Comparison of ENCODE assay signal across 1 cellular context in the genomic region with DNA sequence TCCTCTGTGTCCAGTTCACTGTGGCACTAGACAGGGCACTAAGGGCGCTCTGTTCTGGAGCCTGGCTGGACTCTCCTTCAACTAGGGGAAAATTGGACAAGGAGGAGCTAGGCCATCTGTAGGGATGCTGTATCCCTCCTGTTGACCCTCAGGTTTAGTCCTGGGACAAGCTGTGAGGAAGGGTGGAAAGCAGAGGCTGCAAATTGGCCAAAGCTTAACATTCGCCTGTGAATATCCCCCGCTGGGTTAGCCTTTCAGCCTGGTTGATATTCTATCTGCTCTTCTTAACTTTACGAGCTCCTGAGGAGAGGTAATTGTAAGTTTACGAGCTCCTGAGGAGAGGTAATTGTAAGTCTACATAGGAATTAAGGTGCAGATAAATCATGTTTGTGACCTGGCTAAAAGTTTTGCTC.
TF ChIP-seq lines count a peak whose summit lies in the region.

No MANE protein-coding gene starts in this region.

TF ChIP-seq in HEK293, 187 proteins besides CTCF, POLR2A, EP300 and RAD21 (continued from another document and continues in another):
- TF ChIP-seq, protein P1, sequence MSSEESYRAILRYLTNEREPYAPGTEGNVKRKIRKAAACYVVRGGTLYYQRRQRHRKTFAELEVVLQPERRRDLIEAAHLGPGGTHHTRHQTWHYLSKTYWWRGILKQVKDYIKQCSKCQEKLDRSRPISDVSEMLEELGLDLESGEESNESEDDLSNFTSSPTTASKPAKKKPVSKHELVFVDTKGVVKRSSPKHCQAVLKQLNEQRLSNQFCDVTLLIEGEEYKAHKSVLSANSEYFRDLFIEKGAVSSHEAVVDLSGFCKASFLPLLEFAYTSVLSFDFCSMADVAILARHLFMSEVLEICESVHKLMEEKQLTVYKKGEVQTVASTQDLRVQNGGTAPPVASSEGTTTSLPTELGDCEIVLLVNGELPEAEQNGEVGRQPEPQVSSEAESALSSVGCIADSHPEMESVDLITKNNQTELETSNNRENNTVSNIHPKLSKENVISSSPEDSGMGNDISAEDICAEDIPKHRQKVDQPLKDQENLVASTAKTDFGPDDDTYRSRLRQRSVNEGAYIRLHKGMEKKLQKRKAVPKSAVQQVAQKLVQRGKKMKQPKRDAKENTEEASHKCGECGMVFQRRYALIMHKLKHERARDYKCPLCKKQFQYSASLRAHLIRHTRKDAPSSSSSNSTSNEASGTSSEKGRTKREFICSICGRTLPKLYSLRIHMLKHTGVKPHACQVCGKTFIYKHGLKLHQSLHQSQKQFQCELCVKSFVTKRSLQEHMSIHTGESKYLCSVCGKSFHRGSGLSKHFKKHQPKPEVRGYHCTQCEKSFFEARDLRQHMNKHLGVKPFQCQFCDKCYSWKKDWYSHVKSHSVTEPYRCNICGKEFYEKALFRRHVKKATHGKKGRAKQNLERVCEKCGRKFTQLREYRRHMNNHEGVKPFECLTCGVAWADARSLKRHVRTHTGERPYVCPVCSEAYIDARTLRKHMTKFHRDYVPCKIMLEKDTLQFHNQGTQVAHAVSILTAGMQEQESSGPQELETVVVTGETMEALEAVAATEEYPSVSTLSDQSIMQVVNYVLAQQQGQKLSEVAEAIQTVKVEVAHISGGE (tag by site-specific recombination; conservative IDR thresholded peaks at IDR 0.05; ENCODE audit: low read depth), result no peak
- TF ChIP-seq ZNF23 (tag by site-specific recombination; IDR thresholded peaks at IDR 0.05; ENCODE audit: borderline replicate concordance) (no peak), ZNF549 (tag by site-specific recombination; IDR thresholded peaks at IDR 0.05) (no peak), OVOL3 (tag by site-specific recombination; IDR thresholded peaks at IDR 0.05) (peak; percentile 92), ZNF223 (tag by site-specific recombination; IDR thresholded peaks at IDR 0.05) (no peak), IKZF3 (tag by site-specific recombination; IDR thresholded peaks at IDR 0.05) (peak; percentile 100), ZSCAN30 (tag by site-specific recombination; IDR thresholded peaks at IDR 0.05) (peak; percentile 84; the same call in 1 of the 2 replicates), PRDM1 (tag by site-specific recombination; IDR thresholded peaks at IDR 0.05) (no peak), ZNF510 (tag by site-specific recombination; IDR thresholded peaks at IDR 0.05; ENCODE audit: insufficient replicate concordance) (no peak), ZNF433 (tag by site-specific recombination; IDR thresholded peaks at IDR 0.05; ENCODE audit: low read depth) (no peak), ZNF350 (tag by site-specific recombination; IDR thresholded peaks at IDR 0.05) (no peak), ZNF10 (tag by site-specific recombination; IDR thresholded peaks at IDR 0.05) (peak; percentile 67), KLF16 (tag by site-specific recombination; IDR thresholded peaks at IDR 0.05) (no peak), ZNF830 (tag by site-specific recombination; IDR thresholded peaks at IDR 0.05; ENCODE audit: low read depth) (no peak), ZNF558 (tag by site-specific recombination; IDR thresholded peaks at IDR 0.05) (no peak), GFI1B (tag by site-specific recombination; IDR thresholded peaks at IDR 0.05) (peak; percentile 86), TRIM28 (IDR thresholded peaks at IDR 0.05; ENCODE audit: borderline replicate concordance, low read length) (peak; percentile 48; the same call in 1 of the 2 replicates), ZBTB7A (tag by site-specific recombination; IDR thresholded peaks at IDR 0.05; ENCODE audit: low read depth) (no peak), GLIS2 (tag by site-specific recombination; IDR thresholded peaks at IDR 0.05) (no peak; the same call in 1 of the 2 replicates), ZNF596 (tag by site-specific recombination; IDR thresholded peaks at IDR 0.05) (peak; percentile 75), ZNF132 (tag by site-specific recombination; IDR thresholded peaks at IDR 0.05; ENCODE audit: borderline replicate concordance) (no peak), ZNF324 (tag by site-specific recombination; IDR thresholded peaks at IDR 0.05) (no peak), ZFHX2 (tag by site-specific recombination; conservative IDR thresholded peaks at IDR 0.05) (no peak), ZNF394 (tag by site-specific recombination; IDR thresholded peaks at IDR 0.05; ENCODE audit: borderline replicate concordance) (no peak; the same call in 1 of the 2 replicates), SCRT1 (tag by site-specific recombination; IDR thresholded peaks at IDR 0.05; ENCODE audit: borderline replicate concordance) (no peak), ZBTB8A (tag by site-specific recombination; IDR thresholded peaks at IDR 0.05) (peak; percentile 69), ZNF248 (tag by site-specific recombination; IDR thresholded peaks at IDR 0.05) (no peak), ZBTB20 (tag by site-specific recombination; IDR thresholded peaks at IDR 0.05) (no peak), ZNF843 (tag by site-specific recombination; IDR thresholded peaks at IDR 0.05) (peak; percentile 99), ZNF555 (tag by site-specific recombination; conservative IDR thresholded peaks at IDR 0.05) (no peak), ZNF670 (tag by site-specific recombination; IDR thresholded peaks at IDR 0.05; ENCODE audit: low read depth) (no peak), WT1 (tag by site-specific recombination; IDR thresholded peaks at IDR 0.05) (peak; percentile 97), SP3 (tag by site-specific recombination; IDR thresholded peaks at IDR 0.05) (no peak), ZNF239 (tag by site-specific recombination; IDR thresholded peaks at IDR 0.05) (no peak), PRDM4 (tag by site-specific recombination; IDR thresholded peaks at IDR 0.05) (peak; percentile 86)
- TF ChIP-seq, protein P2, sequence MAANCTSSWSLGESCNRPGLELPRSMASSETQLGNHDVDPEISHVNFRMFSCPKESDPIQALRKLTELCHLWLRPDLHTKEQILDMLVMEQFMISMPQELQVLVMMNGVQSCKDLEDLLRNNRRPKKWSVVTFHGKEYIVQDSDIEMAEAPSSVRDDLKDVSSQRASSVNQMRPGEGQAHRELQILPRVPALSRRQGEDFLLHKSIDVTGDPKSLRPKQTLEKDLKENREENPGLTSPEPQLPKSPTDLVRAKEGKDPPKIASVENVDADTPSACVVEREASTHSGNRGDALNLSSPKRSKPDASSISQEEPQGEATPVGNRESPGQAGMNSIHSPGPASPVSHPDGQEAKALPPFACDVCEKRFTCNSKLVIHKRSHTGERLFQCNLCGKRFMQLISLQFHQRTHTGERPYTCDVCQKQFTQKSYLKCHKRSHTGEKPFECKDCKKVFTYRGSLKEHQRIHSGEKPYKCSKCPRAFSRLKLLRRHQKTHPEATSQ (tag by site-specific recombination; IDR thresholded peaks at IDR 0.05), result no peak
- TF ChIP-seq, protein P3, sequence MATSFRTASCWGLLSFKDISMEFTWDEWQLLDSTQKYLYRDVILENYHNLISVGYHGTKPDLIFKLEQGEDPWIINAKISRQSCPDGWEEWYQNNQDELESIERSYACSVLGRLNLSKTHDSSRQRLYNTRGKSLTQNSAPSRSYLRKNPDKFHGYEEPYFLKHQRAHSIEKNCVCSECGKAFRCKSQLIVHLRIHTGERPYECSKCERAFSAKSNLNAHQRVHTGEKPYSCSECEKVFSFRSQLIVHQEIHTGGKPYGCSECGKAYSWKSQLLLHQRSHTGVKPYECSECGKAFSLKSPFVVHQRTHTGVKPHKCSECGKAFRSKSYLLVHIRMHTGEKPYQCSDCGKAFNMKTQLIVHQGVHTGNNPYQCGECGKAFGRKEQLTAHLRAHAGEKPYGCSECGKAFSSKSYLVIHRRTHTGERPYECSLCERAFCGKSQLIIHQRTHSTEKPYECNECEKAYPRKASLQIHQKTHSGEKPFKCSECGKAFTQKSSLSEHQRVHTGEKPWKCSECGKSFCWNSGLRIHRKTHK (tag by site-specific recombination; IDR thresholded peaks at IDR 0.05), result no peak
- TF ChIP-seq, protein P4, sequence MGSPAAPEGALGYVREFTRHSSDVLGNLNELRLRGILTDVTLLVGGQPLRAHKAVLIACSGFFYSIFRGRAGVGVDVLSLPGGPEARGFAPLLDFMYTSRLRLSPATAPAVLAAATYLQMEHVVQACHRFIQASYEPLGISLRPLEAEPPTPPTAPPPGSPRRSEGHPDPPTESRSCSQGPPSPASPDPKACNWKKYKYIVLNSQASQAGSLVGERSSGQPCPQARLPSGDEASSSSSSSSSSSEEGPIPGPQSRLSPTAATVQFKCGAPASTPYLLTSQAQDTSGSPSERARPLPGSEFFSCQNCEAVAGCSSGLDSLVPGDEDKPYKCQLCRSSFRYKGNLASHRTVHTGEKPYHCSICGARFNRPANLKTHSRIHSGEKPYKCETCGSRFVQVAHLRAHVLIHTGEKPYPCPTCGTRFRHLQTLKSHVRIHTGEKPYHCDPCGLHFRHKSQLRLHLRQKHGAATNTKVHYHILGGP (tag by site-specific recombination; IDR thresholded peaks at IDR 0.05), result peak; percentile 60; the same call in 1 of the 2 replicates
- TF ChIP-seq, protein P5, sequence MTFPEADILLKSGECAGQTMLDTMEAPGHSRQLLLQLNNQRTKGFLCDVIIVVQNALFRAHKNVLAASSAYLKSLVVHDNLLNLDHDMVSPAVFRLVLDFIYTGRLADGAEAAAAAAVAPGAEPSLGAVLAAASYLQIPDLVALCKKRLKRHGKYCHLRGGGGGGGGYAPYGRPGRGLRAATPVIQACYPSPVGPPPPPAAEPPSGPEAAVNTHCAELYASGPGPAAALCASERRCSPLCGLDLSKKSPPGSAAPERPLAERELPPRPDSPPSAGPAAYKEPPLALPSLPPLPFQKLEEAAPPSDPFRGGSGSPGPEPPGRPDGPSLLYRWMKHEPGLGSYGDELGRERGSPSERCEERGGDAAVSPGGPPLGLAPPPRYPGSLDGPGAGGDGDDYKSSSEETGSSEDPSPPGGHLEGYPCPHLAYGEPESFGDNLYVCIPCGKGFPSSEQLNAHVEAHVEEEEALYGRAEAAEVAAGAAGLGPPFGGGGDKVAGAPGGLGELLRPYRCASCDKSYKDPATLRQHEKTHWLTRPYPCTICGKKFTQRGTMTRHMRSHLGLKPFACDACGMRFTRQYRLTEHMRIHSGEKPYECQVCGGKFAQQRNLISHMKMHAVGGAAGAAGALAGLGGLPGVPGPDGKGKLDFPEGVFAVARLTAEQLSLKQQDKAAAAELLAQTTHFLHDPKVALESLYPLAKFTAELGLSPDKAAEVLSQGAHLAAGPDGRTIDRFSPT (tag by site-specific recombination; IDR thresholded peaks at IDR 0.05), result peak; percentile 85
- TF ChIP-seq, protein P6, sequence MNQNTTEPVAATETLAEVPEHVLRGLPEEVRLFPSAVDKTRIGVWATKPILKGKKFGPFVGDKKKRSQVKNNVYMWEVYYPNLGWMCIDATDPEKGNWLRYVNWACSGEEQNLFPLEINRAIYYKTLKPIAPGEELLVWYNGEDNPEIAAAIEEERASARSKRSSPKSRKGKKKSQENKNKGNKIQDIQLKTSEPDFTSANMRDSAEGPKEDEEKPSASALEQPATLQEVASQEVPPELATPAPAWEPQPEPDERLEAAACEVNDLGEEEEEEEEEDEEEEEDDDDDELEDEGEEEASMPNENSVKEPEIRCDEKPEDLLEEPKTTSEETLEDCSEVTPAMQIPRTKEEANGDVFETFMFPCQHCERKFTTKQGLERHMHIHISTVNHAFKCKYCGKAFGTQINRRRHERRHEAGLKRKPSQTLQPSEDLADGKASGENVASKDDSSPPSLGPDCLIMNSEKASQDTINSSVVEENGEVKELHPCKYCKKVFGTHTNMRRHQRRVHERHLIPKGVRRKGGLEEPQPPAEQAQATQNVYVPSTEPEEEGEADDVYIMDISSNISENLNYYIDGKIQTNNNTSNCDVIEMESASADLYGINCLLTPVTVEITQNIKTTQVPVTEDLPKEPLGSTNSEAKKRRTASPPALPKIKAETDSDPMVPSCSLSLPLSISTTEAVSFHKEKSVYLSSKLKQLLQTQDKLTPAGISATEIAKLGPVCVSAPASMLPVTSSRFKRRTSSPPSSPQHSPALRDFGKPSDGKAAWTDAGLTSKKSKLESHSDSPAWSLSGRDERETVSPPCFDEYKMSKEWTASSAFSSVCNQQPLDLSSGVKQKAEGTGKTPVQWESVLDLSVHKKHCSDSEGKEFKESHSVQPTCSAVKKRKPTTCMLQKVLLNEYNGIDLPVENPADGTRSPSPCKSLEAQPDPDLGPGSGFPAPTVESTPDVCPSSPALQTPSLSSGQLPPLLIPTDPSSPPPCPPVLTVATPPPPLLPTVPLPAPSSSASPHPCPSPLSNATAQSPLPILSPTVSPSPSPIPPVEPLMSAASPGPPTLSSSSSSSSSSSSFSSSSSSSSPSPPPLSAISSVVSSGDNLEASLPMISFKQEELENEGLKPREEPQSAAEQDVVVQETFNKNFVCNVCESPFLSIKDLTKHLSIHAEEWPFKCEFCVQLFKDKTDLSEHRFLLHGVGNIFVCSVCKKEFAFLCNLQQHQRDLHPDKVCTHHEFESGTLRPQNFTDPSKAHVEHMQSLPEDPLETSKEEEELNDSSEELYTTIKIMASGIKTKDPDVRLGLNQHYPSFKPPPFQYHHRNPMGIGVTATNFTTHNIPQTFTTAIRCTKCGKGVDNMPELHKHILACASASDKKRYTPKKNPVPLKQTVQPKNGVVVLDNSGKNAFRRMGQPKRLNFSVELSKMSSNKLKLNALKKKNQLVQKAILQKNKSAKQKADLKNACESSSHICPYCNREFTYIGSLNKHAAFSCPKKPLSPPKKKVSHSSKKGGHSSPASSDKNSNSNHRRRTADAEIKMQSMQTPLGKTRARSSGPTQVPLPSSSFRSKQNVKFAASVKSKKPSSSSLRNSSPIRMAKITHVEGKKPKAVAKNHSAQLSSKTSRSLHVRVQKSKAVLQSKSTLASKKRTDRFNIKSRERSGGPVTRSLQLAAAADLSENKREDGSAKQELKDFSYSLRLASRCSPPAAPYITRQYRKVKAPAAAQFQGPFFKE (tag by site-specific recombination; IDR thresholded peaks at IDR 0.05; ENCODE audit: borderline replicate concordance), result no peak
